ENCODE assay signal across 20 cellular contexts in genomic region chr14:50883827-50884197, GRCh38. TPM values are rescaled to one million over a fixed set of nuclear protein-coding genes. Genes with fewer than 3 reads are reported as not detected.
DNase-seq lines count a peak whose midpoint lies in the region; ATAC-seq, FAIRE-seq and TF ChIP-seq lines count a peak whose summit lies in the region.
"Had no signal": no experiment of that assay in that cellular context is flagged by ENCODE, and none has a peak within 500 bp of the region (broad histone marks: within the 10 kb centered on the region; RNA-seq: fewer than 3 reads in every experiment).

No MANE protein-coding gene starts in this region.

- no peaks in the 10 kb centered on the region for H3K9me2 ChIP-seq in PC-3 (replicated peaks; ENCODE audit: low read length)

- no peak overlapping the region for H3K9ac ChIP-seq in PC-3 (ENCODE audit: low read length)
- no peak overlapping the region for H3K9ac ChIP-seq in trophoblast cell (ENCODE audit: low read length)
- H3K9ac ChIP-seq: BLaER1 had no signal

- H4K12ac ChIP-seq in trophoblast cell (ENCODE audit: low read depth, low read length), result no peak overlapping the region

- H3K9me3 ChIP-seq in PC-3 (ENCODE audit: low read length), result no peaks in the 10 kb centered on the region
- no peaks in the 10 kb centered on the region for H3K9me3 ChIP-seq in mucosa of descending colon
- H3K9me3 ChIP-seq in trophoblast cell (ENCODE audit: insufficient read depth, low read depth, low read length), result no peaks in the 10 kb centered on the region
- H3K9me3 ChIP-seq: BE2C, BLaER1 had no signal

- H3K18ac ChIP-seq in trophoblast cell (ENCODE audit: low read length), result no peak overlapping the region

- no peak overlapping the region for H3K4ac ChIP-seq in trophoblast cell (ENCODE audit: low read depth, low read length)

- H2BK5ac ChIP-seq in trophoblast cell (ENCODE audit: low read depth, low read length, poor library complexity), result no peak overlapping the region

- no peak overlapping the region for H2AK5ac ChIP-seq in trophoblast cell (ENCODE audit: low read length)

- no CpG with 5 or more reads among the region's 1 CpG for WGBS in trophoblast cell (ENCODE audit: extremely low coverage, insufficient coverage, insufficient read length)

- intact Hi-C loops in PC-3 (cut with micrococcal nuclease), result no loop called here
- intact Hi-C loops in mucosa of descending colon (cut with DNase I, micrococcal nuclease), result no loop called here

- ATAC-seq in PC-3, result peak; percentile 95
- peak; percentile 26 for ATAC-seq in mucosa of descending colon
- no peak for ATAC-seq in GM18867 (IDR thresholded peaks at IDR 0.05; ENCODE audit: unreplicated experiment)

- H3K79me2 ChIP-seq in PC-3 (ENCODE audit: low read length), result no peaks in the 10 kb centered on the region
- H3K79me2 ChIP-seq in trophoblast cell (ENCODE audit: control insufficient read depth, insufficient read depth, low read length, poor library complexity), result no peaks in the 10 kb centered on the region

- POLR2A ChIA-PET in PC-3 (lab: Charles Lee; ENCODE audit: unreplicated experiment), result interaction anchor here (0.6 kb wide), 1 partner anchor 323 kb away, joined by 3 read pairs; no protein-coding TSS in a partner anchor

- H3K4me1 ChIP-seq in PC-3 (ENCODE audit: insufficient read depth, low read length) (peaks cover 18% of the 10 kb centered on the region), mucosa of descending colon (ENCODE audit: low read depth) (no peaks in the 10 kb centered on the region), trophoblast cell (ENCODE audit: control insufficient read depth in 1 of 2, insufficient read depth in 2 of 2, low read length in 2 of 2) (peaks cover 5 to 11% of the 10 kb centered on the region in 2 experiments)

- H2BK120ac ChIP-seq in trophoblast cell (ENCODE audit: insufficient read depth, low read length, poor library complexity), result no peak overlapping the region

- H3K27ac ChIP-seq in PC-3 (ENCODE audit: low read length), result peak overlapping the region; percentile 67
- H3K27ac ChIP-seq in trophoblast cell (ENCODE audit: low read depth, low read length), result no peak overlapping the region
- H3K27ac ChIP-seq: 22Rv1, BLaER1 had no signal

- H4K20me1 ChIP-seq in PC-3 (ENCODE audit: low read length), result no peaks in the 10 kb centered on the region
- H4K20me1 ChIP-seq: BLaER1 had no signal

- H3K79me1 ChIP-seq in trophoblast cell (ENCODE audit: low read length), result no peaks in the 10 kb centered on the region

- no peak overlapping the region for H4K91ac ChIP-seq in trophoblast cell (ENCODE audit: low read depth, low read length)

- H3K36me3 ChIP-seq in PC-3 (ENCODE audit: low read depth, low read length) (no peaks in the 10 kb centered on the region), mucosa of descending colon (ENCODE audit: low read depth) (no peaks in the 10 kb centered on the region), trophoblast cell (ENCODE audit: control insufficient read depth in 1 of 2, insufficient read depth in 2 of 2, low read length in 2 of 2) (no peaks in the 10 kb centered on the region)
- H3K36me3 ChIP-seq: BE2C, BLaER1 had no signal

- BruUV-seq in PC-3 (replicated peaks; lab: Mats Ljungman, UMichigan), result no TSS peak

- H3K27me3 ChIP-seq in PC-3 (ENCODE audit: low read length), result no peaks in the 10 kb centered on the region
- H3K27me3 ChIP-seq in trophoblast cell (ENCODE audit: insufficient read depth, low read length), result no peaks in the 10 kb centered on the region
- H3K27me3 ChIP-seq: BE2C, BLaER1 had no signal

- no peak overlapping the region for H3K23ac ChIP-seq in trophoblast cell (ENCODE audit: low read length)

- no peak overlapping the region for H2BK12ac ChIP-seq in trophoblast cell (ENCODE audit: low read length)

- no peak overlapping the region; the same call in 1 of the 2 replicates for H3K4me2 ChIP-seq in PC-3 (ENCODE audit: low read length)
- H3K4me2 ChIP-seq in trophoblast cell (ENCODE audit: low read length), result no peak overlapping the region
- H3K4me2 ChIP-seq: BLaER1 had no signal

- no peak overlapping the region for H3K14ac ChIP-seq in trophoblast cell (ENCODE audit: low read length)

- no peak overlapping the region for H4K8ac ChIP-seq in trophoblast cell (ENCODE audit: low read depth, low read length)

- peak; percentile 3 for FAIRE-seq in A204.1 (lab: Jason Lieb, UNC)
- FAIRE-seq: G401.6, GM12891 had no signal

- no peaks in the 10 kb centered on the region for H3F3A ChIP-seq in PC-3 (ENCODE audit: low read length, unreplicated experiment)

- DNase-seq in PC-3, result peak; percentile 43
- no peak for DNase-seq in mucosa of descending colon
- no peak for DNase-seq in trophoblast cell
- DNase-seq: ACHN; BE2C; C1 segment of cervical spinal cord; CD4-positive, alpha-beta memory T cell; CD4-positive, CD25-positive, alpha-beta regulatory T cell; CD8-positive, alpha-beta memory T cell; COR-L47; DMS 273 treated with DMSO at 0.1 percent for 48 hours; DMS79 treated with DMSO at 0.1 percent for 48 hours; GF-D8 had no signal

- no peak overlapping the region for H3K4me3 ChIP-seq in PC-3 (ENCODE audit: low read length)
- no peak overlapping the region for H3K4me3 ChIP-seq in mucosa of descending colon
- H3K4me3 ChIP-seq in trophoblast cell (ENCODE audit: low read depth, low read length), result no peak overlapping the region
- H3K4me3 ChIP-seq: BLaER1 had no signal

- TF ChIP-seq CTCF in PC-3 (conservative IDR thresholded peaks at IDR 0.05; ENCODE audit: low read depth, low read length), result no peak
- TF ChIP-seq CTCF in mucosa of descending colon (IDR thresholded peaks at IDR 0.05), result no peak

- CTCF ChIA-PET in PC-3 (lab: Charles Lee), result interaction anchor here (0.6 to 1.4 kb wide), 2 partner anchors 23 to 120 kb away, joined by 4 to 11 read pairs; no protein-coding TSS in a partner anchor

- no peak overlapping the region for H2AFZ ChIP-seq in PC-3 (ENCODE audit: low read length)
- H2AFZ ChIP-seq in trophoblast cell (ENCODE audit: insufficient read depth, low read length, poor library complexity), result no peak overlapping the region

RNA-seq across cellular contexts. Expression of gene ABHD12B, which starts 12.0 kb away (rescaled TPM):
- not detected in 2 replicates for total RNA-seq in PC-3 (2014; rRNA removed)
- total RNA-seq in mucosa of descending colon, result 10 to 100 TPM in 2 of 3 donors, 1 to 10 TPM in 1; 3.1 to 16.2 (median 14.2) TPM
- polyA plus RNA-seq in trophoblast cell (2013), result not detected in 2 replicates
- total RNA-seq: A172; CD4-positive, alpha-beta memory T cell; CD8-positive, alpha-beta memory T cell had no signal
- polyA plus RNA-seq: CD4-positive, alpha-beta memory T cell; CD4-positive, CD25-positive, alpha-beta regulatory T cell; CD8-positive, alpha-beta memory T cell had no signal

RNA-seq across cellular contexts. Expression of gene NIN, which starts 52.9 kb away (rescaled TPM):
- 34.3 and 40.1 TPM in 2 replicates for total RNA-seq in PC-3 (2014; rRNA removed)
- 10 to 100 TPM; 20.5 to 36.3 (median 27.9) TPM for total RNA-seq in mucosa of descending colon
- 9.6 TPM in 2 replicates for polyA plus RNA-seq in trophoblast cell (2013)
